Comparison of ENCODE assay signal across 16 cellular contexts in genomic region chr17:2980211-2980903, GRCh38.
DNase-seq lines count a peak whose midpoint lies in the region; ATAC-seq and TF ChIP-seq lines count a peak whose summit lies in the region.
"Had no signal": no experiment of that assay in that cellular context is flagged by ENCODE, and none has a peak within 500 bp of the region (broad histone marks: within the 10 kb centered on the region; RNA-seq: fewer than 3 reads in every experiment).

No MANE protein-coding gene starts in this region.

- no peak overlapping the region for H4K91ac ChIP-seq in IMR-90 (ENCODE audit: insufficient read depth, low read depth, low read length)

- H3K79me2 ChIP-seq in Karpas-422 (ENCODE audit: low read length) = no peaks in the 10 kb centered on the region

- H2BK15ac ChIP-seq in IMR-90 (ENCODE audit: low read depth, low read length) = no peak overlapping the region

- H2BK120ac ChIP-seq in IMR-90 (ENCODE audit: low read depth, low read length) = no peak overlapping the region

- intact Hi-C loops in IMR-90 (cut with micrococcal nuclease) (no loop called here), testis (cut with DNase I; ENCODE audit: low total_unique reads) (no loop called here)

- POLR2A ChIA-PET in IMR-90 (lab: Charles Lee; ENCODE audit: unreplicated experiment) = no interaction called here

- H4K8ac ChIP-seq in IMR-90 (ENCODE audit: low read depth in 2 of 2, low read length in 2 of 2) = no peak overlapping the region

- H3K4me3 ChIP-seq in IMR-90 (ENCODE audit: insufficient read depth, low read depth, low read length) (no peak overlapping the region), testis (no peak overlapping the region), Karpas-422 (ENCODE audit: low read length) (no peak overlapping the region)
- H3K4me3 ChIP-seq: SJSA1 had no signal

- H4K5ac ChIP-seq in IMR-90 (ENCODE audit: low read depth, low read length) = no peak overlapping the region

- no peaks in the 10 kb centered on the region for H3K9me1 ChIP-seq in IMR-90 (ENCODE audit: insufficient read depth, low read length)

- H3K18ac ChIP-seq in IMR-90 (ENCODE audit: low read depth, low read length) = no peak overlapping the region

- no peaks in the 10 kb centered on the region for H3K9me2 ChIP-seq in Karpas-422 (replicated peaks; ENCODE audit: insufficient read depth, low read length)

- no peaks in the 10 kb centered on the region for H3K27me3 Mint-ChIP-seq in activated T-helper 17 cell treated with anti-CD3 and anti-CD28 coated beads, Interleukin-2, amount 50 U/mL, for 72 hours
- H3K27me3 Mint-ChIP-seq in nephron progenitor cell (ENCODE audit: low read depth, poor library complexity) (peaks cover 5% of the 10 kb centered on the region), type B pancreatic cell (no peaks in the 10 kb centered on the region)

- no peak overlapping the region for H2BK5ac ChIP-seq in IMR-90 (ENCODE audit: low read depth, low read length, poor library complexity, severe bottlenecking)

- dilution Hi-C loops in IMR-90 (cut with HindIII; ENCODE audit: low sequenced_read_pairs, unreplicated experiment) = no loop called here

- H3K9me3 ChIP-seq in IMR-90 (ENCODE audit: control insufficient read depth, insufficient read depth, low read length) = no peaks in the 10 kb centered on the region
- no peaks in the 10 kb centered on the region for H3K9me3 ChIP-seq in testis
- no peaks in the 10 kb centered on the region for H3K9me3 ChIP-seq in Karpas-422 (ENCODE audit: low read length)
- H3K9me3 ChIP-seq: SJSA1 had no signal

- peaks cover 56% of the 10 kb centered on the region for H3K36me3 Mint-ChIP-seq in activated T-helper 17 cell treated with anti-CD3 and anti-CD28 coated beads, Interleukin-2, amount 50 U/mL, for 72 hours (ENCODE audit: low read depth)
- H3K36me3 Mint-ChIP-seq in nephron progenitor cell (ENCODE audit: low read depth) (no peaks in the 10 kb centered on the region), type B pancreatic cell (no peaks in the 10 kb centered on the region)

- no peaks in the 10 kb centered on the region for H4K20me1 ChIP-seq in IMR-90 (ENCODE audit: insufficient read depth, low read length)
- no peaks in the 10 kb centered on the region for H4K20me1 ChIP-seq in Karpas-422 (ENCODE audit: insufficient read depth, low read depth, low read length)

- H3K27ac ChIP-seq in IMR-90 (ENCODE audit: insufficient read depth, low read length) (no peak overlapping the region), testis (no peak overlapping the region), Karpas-422 (ENCODE audit: low read length) (no peak overlapping the region)
- H3K27ac ChIP-seq: SJSA1 had no signal

- no peaks in the 10 kb centered on the region for H3K4me1 Mint-ChIP-seq in activated T-helper 17 cell treated with anti-CD3 and anti-CD28 coated beads, Interleukin-2, amount 50 U/mL, for 72 hours
- H3K4me1 Mint-ChIP-seq in nephron progenitor cell (peaks cover 17% of the 10 kb centered on the region), type B pancreatic cell (ENCODE audit: unreplicated experiment) (no peaks in the 10 kb centered on the region)

- no TSS peak for BruUV-seq in IMR-90 (replicated peaks; lab: Mats Ljungman, UMichigan)

- H3K9me3 Mint-ChIP-seq in activated T-helper 17 cell treated with anti-CD3 and anti-CD28 coated beads, Interleukin-2, amount 50 U/mL, for 72 hours = no peaks in the 10 kb centered on the region
- peaks cover 6% of the 10 kb centered on the region for H3K9me3 Mint-ChIP-seq in nephron progenitor cell
- H3K9me3 Mint-ChIP-seq in type B pancreatic cell = no peaks in the 10 kb centered on the region

- no peak overlapping the region for H3K56ac ChIP-seq in IMR-90 (ENCODE audit: extremely low read depth, insufficient read depth, low read length)

- in situ Hi-C loops in IMR-90 (cut with MboI; ENCODE audit: low sequenced_read_pairs) = no loop called here

- no peak overlapping the region for H3K9ac ChIP-seq in IMR-90 (ENCODE audit: low read depth, low read length)
- no peak overlapping the region for H3K9ac ChIP-seq in Karpas-422 (ENCODE audit: low read length)

- H2AFZ ChIP-seq in IMR-90 (replicated peaks; ENCODE audit: low read length, poor library complexity) (no peak overlapping the region), Karpas-422 (ENCODE audit: low read length) (no peak overlapping the region)

- H3K4me3 Mint-ChIP-seq in activated T-helper 17 cell treated with anti-CD3 and anti-CD28 coated beads, Interleukin-2, amount 50 U/mL, for 72 hours = no peak overlapping the region
- H3K4me3 Mint-ChIP-seq in nephron progenitor cell (no peak overlapping the region), type B pancreatic cell (no peak overlapping the region)

- ATAC-seq in IMR-90 (ENCODE audit: low read depth) (no peak), GM21528 (IDR thresholded peaks at IDR 0.05; ENCODE audit: low FRiP score, unreplicated experiment) (no peak)
- no peak for ATAC-seq in activated T-helper 17 cell treated with anti-CD3 and anti-CD28 coated beads, Interleukin-2, amount 50 U/mL, for 72 hours (replicated peaks)
- ATAC-seq: HCT116, PC-3 had no signal

- DNase-seq in IMR-90 (no peak), nephron progenitor cell (no peak), type B pancreatic cell (ENCODE audit: extremely low spot score, unreplicated experiment) (peak; percentile 53), testis (no peak), Karpas-422 (no peak)
- DNase-seq: ACHN, C1 segment of cervical spinal cord, NCI-H1694 treated with DMSO at 0.1 percent for 48 hours, NCI-H2107, NCI-H226, NCI-H524, PC-3 had no signal

- H3K27me3 ChIP-seq in IMR-90 (ENCODE audit: control insufficient read depth, insufficient read depth, low read length) = no peaks in the 10 kb centered on the region
- no peaks in the 10 kb centered on the region for H3K27me3 ChIP-seq in testis
- no peaks in the 10 kb centered on the region for H3K27me3 ChIP-seq in Karpas-422 (ENCODE audit: low read length)
- H3K27me3 ChIP-seq: SJSA1 had no signal

- H3K4me1 ChIP-seq in IMR-90 (ENCODE audit: control insufficient read depth, insufficient read depth, low read length) = peaks cover 2% of the 10 kb centered on the region; the same call in 1 of the 2 replicates
- H3K4me1 ChIP-seq in testis = no peaks in the 10 kb centered on the region
- H3K4me1 ChIP-seq in Karpas-422 (ENCODE audit: low read length) = peaks cover 23% of the 10 kb centered on the region

- no peak overlapping the region for H3K4me2 ChIP-seq in IMR-90 (ENCODE audit: low read depth, low read length)
- H3K4me2 ChIP-seq in Karpas-422 (ENCODE audit: low read depth, low read length, poor library complexity, severe bottlenecking) = no peak overlapping the region

- no peak for TF ChIP-seq CTCF in IMR-90 (conservative IDR thresholded peaks at IDR 0.05; ENCODE audit: low read depth, low read length)
- TF ChIP-seq CTCF in nephron progenitor cell (IDR thresholded peaks at IDR 0.05) = no peak
- TF ChIP-seq CTCF in type B pancreatic cell (conservative IDR thresholded peaks at IDR 0.05) = no peak
- TF ChIP-seq CTCF in testis (IDR thresholded peaks at IDR 0.05) = no peak

- peak overlapping the region; percentile 76 for H3K27ac Mint-ChIP-seq in activated T-helper 17 cell treated with anti-CD3 and anti-CD28 coated beads, Interleukin-2, amount 50 U/mL, for 72 hours
- H3K27ac Mint-ChIP-seq in nephron progenitor cell (peak overlapping the region; percentile 85), type B pancreatic cell (no peak overlapping the region)

- no peak for TF ChIP-seq RAD21 in IMR-90 (IDR thresholded peaks at IDR 0.05; ENCODE audit: low read length)

- H3K23ac ChIP-seq in IMR-90 (ENCODE audit: low read depth, low read length) = no peak overlapping the region

- CTCF ChIA-PET in IMR-90 (lab: Yijun Ruan, JAX) = no interaction called here

- WGBS in IMR-90 (ENCODE audit: extremely low coverage in 2 of 2, insufficient read length in 1 of 2), 2 experiments = 74% methylated on average over 3 of the region's 13 CpGs; no CpG with 5 or more reads in 1 of the 2 experiments
- WGBS in testis, 2 donors = 93 to 99% methylated on average over 9 to 13 of the region's 13 CpGs

- H2AK5ac ChIP-seq in IMR-90 (ENCODE audit: low read depth, low read length) = peak overlapping the region; percentile 0; the same call in 1 of the 2 replicates

- H3K36me3 ChIP-seq in IMR-90 (ENCODE audit: control insufficient read depth, insufficient read depth, low read length) = no peaks in the 10 kb centered on the region
- H3K36me3 ChIP-seq in testis (ENCODE audit: low read depth, missing control alignments) = no peaks in the 10 kb centered on the region
- no peaks in the 10 kb centered on the region for H3K36me3 ChIP-seq in Karpas-422 (ENCODE audit: insufficient read depth, low read length)
- H3K36me3 ChIP-seq: SJSA1 had no signal

- H3K4ac ChIP-seq in IMR-90 (ENCODE audit: low read depth, low read length) = no peak overlapping the region; the same call in 1 of the 2 replicates

- H2AK9ac ChIP-seq in IMR-90 (replicated peaks; ENCODE audit: low read depth, low read length, poor library complexity) = no peak overlapping the region

- 0 out of 4 replicates have a peak, but pooled peaks cover 0 to 4% of the 10 kb centered on the region in 2 experiments for H3K79me1 ChIP-seq in IMR-90 (ENCODE audit: low read depth in 1 of 2, low read length in 2 of 2)

- no peak for TF ChIP-seq POLR2A in IMR-90 (IDR thresholded peaks at IDR 0.05; ENCODE audit: low read depth, low read length)
- TF ChIP-seq POLR2A in testis (IDR thresholded peaks at IDR 0.05) = no peak

- no peak overlapping the region for H3K14ac ChIP-seq in IMR-90 (replicated peaks; ENCODE audit: low read depth, low read length)

- no peak overlapping the region for H2BK20ac ChIP-seq in IMR-90 (ENCODE audit: low read depth, low read length)

TF ChIP-seq in IMR-90, 13 proteins besides CTCF, POLR2A, EP300 and RAD21:
- TF ChIP-seq RCOR1 (IDR thresholded peaks at IDR 0.05; ENCODE audit: insufficient replicate concordance, low read length) = no peak
- no peak for TF ChIP-seq NFE2L2 (IDR thresholded peaks at IDR 0.05; ENCODE audit: low read depth, low read length)
- TF ChIP-seq ELK1 (IDR thresholded peaks at IDR 0.05; ENCODE audit: borderline replicate concordance, low read depth, low read length) = no peak
- no peak for TF ChIP-seq MAFK (IDR thresholded peaks at IDR 0.05; ENCODE audit: low read depth, low read length)
- no peak for TF ChIP-seq MAZ (IDR thresholded peaks at IDR 0.05; ENCODE audit: borderline replicate concordance, low read depth, low read length)
TF ChIP-seq in IMR-90: peak in this region for 0.
